In genomic region chr6:143811492-143812157, GRCh38 we compare ENCODE assay signal across 21 cellular contexts. TPM values are rescaled to one million over a fixed set of nuclear protein-coding genes. Genes with fewer than 3 reads are reported as not detected.
"Had no signal": no experiment of that assay in that cellular context is flagged by ENCODE, and none has a peak within 500 bp of the region (broad histone marks: within the 10 kb centered on the region; RNA-seq: fewer than 3 reads in every experiment).

No MANE protein-coding gene starts in this region.

- H3K9me3 Mint-ChIP-seq: activated CD4-positive, alpha-beta memory T cell treated with anti-CD3 and anti-CD28 coated beads for 36 hours; activated naive CD8-positive, alpha-beta T cell treated with anti-CD3 and anti-CD28 coated beads, Interleukin-2, amount 10 ng/mL, durations not matched to agents 7 days and 5 days; activated T-cell treated with anti-CD3 and anti-CD28 coated beads, Interleukin-2, amount 50 U/mL, for 4 hours; stimulated activated memory B cell treated with anti-CD40 and anti-IgM and Interleukin-4, amounts not matched to agents 10 μg/mL and 1 μg/mL and 100 μg/mL, for 72 hours had no signal

- DNase-seq: activated CD4-positive, alpha-beta memory T cell treated with anti-CD3 and anti-CD28 coated beads for 36 hours; activated effector memory CD4-positive, alpha-beta T cell treated with anti-CD3 and anti-CD28 coated beads, Interleukin-2, amount 50 U/mL, for 16 hours; activated naive CD8-positive, alpha-beta T cell treated with anti-CD3 and anti-CD28 coated beads, Interleukin-2, amount 10 ng/mL, durations not matched to agents 7 days and 5 days; activated T-cell treated with anti-CD3 and anti-CD28 coated beads, Interleukin-2, amount 50 U/mL, for 4 hours; aorta; erythroblast; retina; SHP77 treated with DMSO at 0.1 percent for 48 hours; T-helper 1 cell; T1000; upper lobe of left lung had no signal

- H3K27me3 Mint-ChIP-seq: activated CD4-positive, alpha-beta memory T cell treated with anti-CD3 and anti-CD28 coated beads for 36 hours; activated naive CD8-positive, alpha-beta T cell treated with anti-CD3 and anti-CD28 coated beads, Interleukin-2, amount 10 ng/mL, durations not matched to agents 7 days and 5 days; stimulated activated memory B cell treated with anti-CD40 and anti-IgM and Interleukin-4, amounts not matched to agents 10 μg/mL and 1 μg/mL and 100 μg/mL, for 72 hours had no signal

- H3K4me3 ChIP-seq: breast epithelium, upper lobe of left lung had no signal

- H3K27ac Mint-ChIP-seq: activated CD4-positive, alpha-beta memory T cell treated with anti-CD3 and anti-CD28 coated beads for 36 hours; activated naive CD8-positive, alpha-beta T cell treated with anti-CD3 and anti-CD28 coated beads, Interleukin-2, amount 10 ng/mL, durations not matched to agents 7 days and 5 days; stimulated activated memory B cell treated with anti-CD40 and anti-IgM and Interleukin-4, amounts not matched to agents 10 μg/mL and 1 μg/mL and 100 μg/mL, for 72 hours had no signal

- H3K4me3 Mint-ChIP-seq: activated CD4-positive, alpha-beta memory T cell treated with anti-CD3 and anti-CD28 coated beads for 36 hours; activated naive CD8-positive, alpha-beta T cell treated with anti-CD3 and anti-CD28 coated beads, Interleukin-2, amount 10 ng/mL, durations not matched to agents 7 days and 5 days; activated T-cell treated with anti-CD3 and anti-CD28 coated beads, Interleukin-2, amount 50 U/mL, for 4 hours; neural crest cell; stimulated activated memory B cell treated with anti-CD40 and anti-IgM and Interleukin-4, amounts not matched to agents 10 μg/mL and 1 μg/mL and 100 μg/mL, for 72 hours had no signal

- H3K4me1 Mint-ChIP-seq: stimulated activated memory B cell treated with anti-CD40 and anti-IgM and Interleukin-4, amounts not matched to agents 10 μg/mL and 1 μg/mL and 100 μg/mL, for 72 hours had no signal

- ATAC-seq: activated T-cell treated with anti-CD3 and anti-CD28 coated beads, Interleukin-2, amount 50 U/mL, for 4 hours; SK-N-SH treated with all-trans-retinoic acid at 6 μM for 48 hours; stimulated activated memory B cell treated with anti-CD40 and anti-IgM and Interleukin-4, amounts not matched to agents 10 μg/mL and 1 μg/mL and 100 μg/mL, for 72 hours had no signal

- H3K4me1 ChIP-seq: breast epithelium had no signal

- H3K27me3 ChIP-seq: breast epithelium, upper lobe of left lung had no signal

- H3K9me3 ChIP-seq: breast epithelium, upper lobe of left lung had no signal

- H3K27ac ChIP-seq: breast epithelium, upper lobe of left lung had no signal

- H3K36me3 ChIP-seq: breast epithelium had no signal

RNA-seq across cellular contexts. Expression of gene ZC2HC1B, which starts 52.6 kb away (rescaled TPM):
- total RNA-seq: activated naive CD8-positive, alpha-beta T cell treated with anti-CD3 and anti-CD28 coated beads, Interleukin-2, amount 10 ng/mL, durations not matched to agents 7 days and 5 days; activated T-cell treated with anti-CD3 and anti-CD28 coated beads, Interleukin-2, amount 50 U/mL, for 4 hours; aorta; breast epithelium; cerebellum; dermis microvascular lymphatic vessel endothelial cell; kidney epithelial cell; lower leg skin; neural crest cell; osteocyte; temporal lobe; upper lobe of left lung had no signal
- polyA plus RNA-seq: aorta had no signal
